In genomic region chr5:159048298-159048697, GRCh38 we compare ENCODE assay signal across 3 cellular contexts.
TF ChIP-seq lines count a peak whose summit lies in the region.

No MANE protein-coding gene starts in this region.

TF ChIP-seq in A549, 52 proteins besides CTCF, POLR2A, EP300 and RAD21:
- TF ChIP-seq FOSL2 (IDR thresholded peaks at IDR 0.05) (no peak), FOSL2 (CRISPR knock-in tag; IDR thresholded peaks at IDR 0.05) (no peak), CEBPB (IDR thresholded peaks at IDR 0.05) (no peak), NPAS2 (CRISPR knock-in tag; IDR thresholded peaks at IDR 0.05; ENCODE audit: borderline replicate concordance) (no peak), JUNB (IDR thresholded peaks at IDR 0.05) (no peak), USF2 (IDR thresholded peaks at IDR 0.05) (no peak), RCOR1 (IDR thresholded peaks at IDR 0.05; ENCODE audit: low read depth, low read length) (no peak), SMC3 (IDR thresholded peaks at IDR 0.05) (no peak), ESRRA (IDR thresholded peaks at IDR 0.05; ENCODE audit: borderline replicate concordance, low read length) (no peak), EHF (CRISPR knock-in tag; IDR thresholded peaks at IDR 0.05) (no peak), POLR2AphosphoS2 (conservative IDR thresholded peaks at IDR 0.05; ENCODE audit: low read length) (no peak), ZFP36 (IDR thresholded peaks at IDR 0.05; ENCODE audit: borderline replicate concordance, partially characterized antibody) (no peak), KDM1A (IDR thresholded peaks at IDR 0.05; ENCODE audit: low read depth) (no peak), BHLHE40 (IDR thresholded peaks at IDR 0.05; ENCODE audit: low read depth, low read length) (no peak), HES2 (IDR thresholded peaks at IDR 0.05) (no peak), RNF2 (IDR thresholded peaks at IDR 0.05; ENCODE audit: borderline replicate concordance, low read depth) (no peak), ATOH8 (CRISPR knock-in tag; IDR thresholded peaks at IDR 0.05; ENCODE audit: low read depth) (no peak), CBX8 (IDR thresholded peaks at IDR 0.05) (no peak), JUN (IDR thresholded peaks at IDR 0.05) (no peak), NR3C1 (IDR thresholded peaks at IDR 0.05) (no peak)

TF ChIP-seq in SK-N-SH, 30 proteins besides CTCF, POLR2A, EP300 and RAD21:
- TF ChIP-seq RXRA (IDR thresholded peaks at IDR 0.05; ENCODE audit: borderline replicate concordance, low read depth) (no peak), CHD2 (IDR thresholded peaks at IDR 0.05; ENCODE audit: low read length, partially characterized antibody) (no peak), PBX3 (IDR thresholded peaks at IDR 0.05) (no peak), TEAD4 (IDR thresholded peaks at IDR 0.05; ENCODE audit: borderline replicate concordance, insufficient read depth) (no peak), MEF2A (IDR thresholded peaks at IDR 0.05; ENCODE audit: borderline replicate concordance, low read depth) (no peak), NRF1 (IDR thresholded peaks at IDR 0.05; ENCODE audit: low read depth, low read length) (no peak)
TF ChIP-seq in SK-N-SH: peak in this region for 0.

TF ChIP-seq in HepG2, 621 proteins besides CTCF, POLR2A, EP300 and RAD21:
- no peak for TF ChIP-seq ZNF329 (CRISPR knock-in tag; IDR thresholded peaks at IDR 0.05; ENCODE audit: low read depth)
- no peak for TF ChIP-seq ZNF136 (CRISPR knock-in tag; IDR thresholded peaks at IDR 0.05; ENCODE audit: low read depth)
- no peak for TF ChIP-seq LBX2 (CRISPR knock-in tag; IDR thresholded peaks at IDR 0.05; ENCODE audit: borderline replicate concordance)
- TF ChIP-seq THAP7 (CRISPR knock-in tag; IDR thresholded peaks at IDR 0.05), result no peak
- no peak for TF ChIP-seq E2F1 (CRISPR knock-in tag; IDR thresholded peaks at IDR 0.05)
- TF ChIP-seq ZNF713 (CRISPR knock-in tag; IDR thresholded peaks at IDR 0.05), result no peak
